In genomic region chr7:41870017-41870416, GRCh38 we compare ENCODE assay signal across 9 cellular contexts.
DNase-seq lines count a peak whose midpoint lies in the region; ATAC-seq lines count a peak whose summit lies in the region.
"Had no signal": no experiment of that assay in that cellular context is flagged by ENCODE, and none has a peak within 500 bp of the region (broad histone marks: within the 10 kb centered on the region; RNA-seq: fewer than 3 reads in every experiment).

No MANE protein-coding gene starts in this region.

- H3K27me3 Mint-ChIP-seq in T-helper 1 cell treated with Interleukin-12 subunit alpha and Interleukin-12 subunit beta and Interleukin-4 antibody, amounts not matched to agents 30 μg/mL and 1 μg/mL, for 36 hours (ENCODE audit: low read depth), result no peaks in the 10 kb centered on the region

- H3K4me1 Mint-ChIP-seq in T-helper 1 cell treated with Interleukin-12 subunit alpha and Interleukin-12 subunit beta and Interleukin-4 antibody, amounts not matched to agents 30 μg/mL and 1 μg/mL, for 36 hours (ENCODE audit: low read depth), result peaks cover 31% of the 10 kb centered on the region

- H3K36me3 Mint-ChIP-seq in T-helper 1 cell treated with Interleukin-12 subunit alpha and Interleukin-12 subunit beta and Interleukin-4 antibody, amounts not matched to agents 30 μg/mL and 1 μg/mL, for 36 hours (ENCODE audit: low read depth), result peaks cover 5% of the 10 kb centered on the region

- H3K27ac Mint-ChIP-seq in T-helper 1 cell treated with Interleukin-12 subunit alpha and Interleukin-12 subunit beta and Interleukin-4 antibody, amounts not matched to agents 30 μg/mL and 1 μg/mL, for 36 hours, result peak overlapping the region; percentile 70

- ATAC-seq in HG02610 (IDR thresholded peaks at IDR 0.05; ENCODE audit: unreplicated experiment), result peak; percentile 55
- ATAC-seq in HG03097 (IDR thresholded peaks at IDR 0.05; ENCODE audit: low FRiP score, unreplicated experiment), result no peak

- H3K4me3 Mint-ChIP-seq in T-helper 1 cell treated with Interleukin-12 subunit alpha and Interleukin-12 subunit beta and Interleukin-4 antibody, amounts not matched to agents 30 μg/mL and 1 μg/mL, for 36 hours, result no peak overlapping the region

- no peak for DNase-seq in T-helper 1 cell
- peak; percentile 49 for DNase-seq in RPMI7951 (ENCODE audit: low read depth)
- peak; percentile 59 for DNase-seq in pons (ENCODE audit: low spot score)
- DNase-seq in NCI-H2029 treated with DMSO at 0.1 percent for 48 hours (lab: John Stamatoyannopoulos, UW), result no peak
- no peak for DNase-seq in COR-L47 (lab: John Stamatoyannopoulos, UW)
- DNase-seq: left cardiac atrium had no signal

- H3K9me3 Mint-ChIP-seq in T-helper 1 cell treated with Interleukin-12 subunit alpha and Interleukin-12 subunit beta and Interleukin-4 antibody, amounts not matched to agents 30 μg/mL and 1 μg/mL, for 36 hours, result peaks cover 35% of the 10 kb centered on the region

Comparison
In these comparisons a context has a peak if more than half of its experiments do, and no peak if none do; other contexts are left out.
1. DNase-seq: peak in RPMI7951 (single experiment) and pons (single experiment); none in T-helper 1 cell (0 of 5), NCI-H2029 treated with DMSO at 0.1 percent for 48 hours (single experiment) and COR-L47 (single experiment).